Comparison of ENCODE assay signal across 8 cellular contexts in the genomic region with DNA sequence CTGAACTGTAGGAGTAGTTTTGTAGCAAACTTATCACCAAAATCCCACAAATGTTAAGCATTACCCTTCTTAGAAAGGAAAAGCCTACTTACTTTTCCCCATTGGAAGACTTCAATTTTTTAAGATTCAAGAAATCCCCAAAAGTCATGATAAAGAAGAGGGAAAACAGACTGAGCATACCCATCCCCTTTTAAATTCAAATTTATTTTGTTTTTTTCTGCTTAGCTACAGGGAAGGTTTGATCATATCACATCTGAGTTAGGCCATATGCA.
A peak's percentile ranks its signal among the peaks of the same experiment; 100 is the strongest.
DNase-seq lines count a peak whose midpoint lies in the region; ATAC-seq and TF ChIP-seq lines count a peak whose summit lies in the region.

No MANE protein-coding gene starts in this region.

- no peaks in the 10 kb centered on the region for H4K20me1 ChIP-seq in HCT116 (ENCODE audit: insufficient read depth)

- TF ChIP-seq CTCF in HCT116 (IDR thresholded peaks at IDR 0.05 in 2 of 3, conservative IDR thresholded peaks at IDR 0.05 in 1 of 3; ENCODE audit: borderline replicate concordance in 1 of 3, insufficient read depth in 1 of 3, low read depth in 2 of 3, low read length in 2 of 3) (no peak), WTC11 (IDR thresholded peaks at IDR 0.05) (no peak), fibroblast of pulmonary artery (IDR thresholded peaks at IDR 0.05; ENCODE audit: low read length, missing control alignments) (no peak)

- no peaks in the 10 kb centered on the region for H3K79me2 ChIP-seq in HCT116 (ENCODE audit: insufficient read depth, low read length)

- peak overlapping the region; percentile 83 for H3K9ac ChIP-seq in HCT116 (ENCODE audit: low read length)
- H3K9ac ChIP-seq in skeletal muscle satellite cell (ENCODE audit: low read depth, low read length), result peak overlapping the region; percentile 94

- H3K9me3 Mint-ChIP-seq in WTC11, result no peaks in the 10 kb centered on the region

- H3K9me3 ChIP-seq in HCT116 (ENCODE audit: control insufficient read depth in 1 of 2, insufficient read depth in 1 of 2, low read depth in 1 of 2, low read length in 2 of 2) (no peaks in the 10 kb centered on the region), skeletal muscle satellite cell (replicated peaks; ENCODE audit: low read length) (no peaks in the 10 kb centered on the region)

- DNase-seq in HCT116 (ENCODE audit: low read depth, low spot score) (no peak), WTC11 (ENCODE audit: low spot score) (no peak), fibroblast of pulmonary artery (ENCODE audit: low read depth) (no peak), germinal center (ENCODE audit: low spot score) (no peak), AG20443 (ENCODE audit: low spot score) (no peak), GOT3 (lab: John Stamatoyannopoulos, UW) (no peak)

- H3K36me3 Mint-ChIP-seq in WTC11, result no peaks in the 10 kb centered on the region

- TF ChIP-seq RAD21 in HCT116 (IDR thresholded peaks at IDR 0.05; ENCODE audit: low read depth), result no peak

- BruUV-seq in HCT116 (replicated peaks; lab: Mats Ljungman, UMichigan), result TSS peak; percentile 35

- peak overlapping the region; percentile 100 for H3K27ac ChIP-seq in HCT116 (ENCODE audit: low read depth, low read length)

- peaks cover 38% of the 10 kb centered on the region for H3K4me1 Mint-ChIP-seq in WTC11

- POLR2A ChIA-PET in HCT116 (lab: Charles Lee), result interaction anchor here (0.6 to 10.5 kb wide), 17 partner anchors 9 to 327 kb away, joined by 3 to 266 read pairs (median 5); no protein-coding TSS in a partner anchor
- POLR2A ChIA-PET in WTC11 (lab: Charles Lee), result interaction anchor here (0.7 to 1.8 kb wide), 2 partner anchors 17 to 21 kb away, joined by 3 to 16 read pairs; no protein-coding TSS in a partner anchor

- TF ChIP-seq POLR2A in HCT116 (IDR thresholded peaks at IDR 0.05; ENCODE audit: borderline replicate concordance, extremely low read depth, insufficient read depth, insufficient read length), result no peak

- H3K9me2 ChIP-seq in HCT116 (ENCODE audit: insufficient read depth), result no peaks in the 10 kb centered on the region

- CTCF ChIA-PET in HCT116 (lab: Charles Lee) (interaction anchor here (1.4 to 4.8 kb wide), 2 partner anchors 42 to 245 kb away, joined by 3 to 28 read pairs; no protein-coding TSS in a partner anchor), WTC11 (lab: Charles Lee) (interaction anchor here (0.6 to 2.4 kb wide), 8 partner anchors 8 to 41 kb away, joined by 3 to 16 read pairs (median 4); no protein-coding TSS in a partner anchor)

- H3K27ac Mint-ChIP-seq in WTC11, result peak overlapping the region; percentile 98

- H3K4me3 ChIP-seq in HCT116 (replicated peaks in 1 of 2; ENCODE audit: low read depth in 1 of 2, low read length in 2 of 2) (peak overlapping the region; percentile 30 to 31), fibroblast of pulmonary artery (replicated peaks; ENCODE audit: low read depth, low read length) (peak overlapping the region; percentile 19), skeletal muscle satellite cell (ENCODE audit: low read length) (peak overlapping the region; percentile 58)

- peak overlapping the region; percentile 8; the same call in 1 of the 2 replicates for H3K4me3 Mint-ChIP-seq in WTC11

- H3K27me3 ChIP-seq in HCT116 (ENCODE audit: insufficient read depth, low read length) (no peaks in the 10 kb centered on the region), skeletal muscle satellite cell (ENCODE audit: control insufficient read depth, insufficient read depth, low read length) (no peaks in the 10 kb centered on the region)

- ATAC-seq in HCT116 (no peak), WTC11 (no peak), GM18870 (IDR thresholded peaks at IDR 0.05; ENCODE audit: unreplicated experiment) (no peak)

- intact Hi-C loops in HCT116 (cut with micrococcal nuclease), result loop anchor here (1.0 kb wide), 4 partner anchors 21 to 42 kb away; no protein-coding TSS in a partner anchor

- H2AFZ ChIP-seq in HCT116 (ENCODE audit: low read depth, low read length, poor library complexity, severe bottlenecking), result no peak overlapping the region

- RAD21 ChIA-PET in HCT116 (lab: Charles Lee; ENCODE audit: low non-redundant PET in 1 of 2, low total read pairs in 2 of 2, uncharacterized antibody in 2 of 2, unreplicated experiment in 2 of 2), result interaction anchor here (1.0 to 1.1 kb wide), 2 partner anchors 30 to 41 kb away, joined by 3 read pairs; no protein-coding TSS in a partner anchor

- no peaks in the 10 kb centered on the region for H3K36me3 ChIP-seq in HCT116 (ENCODE audit: control insufficient read depth in 1 of 2, insufficient read depth in 2 of 2, low read length in 2 of 2)
- no peaks in the 10 kb centered on the region for H3K36me3 ChIP-seq in skeletal muscle satellite cell (ENCODE audit: insufficient read depth, low read length)

- H3K4me1 ChIP-seq in HCT116 (ENCODE audit: control insufficient read depth in 1 of 2, insufficient read depth in 2 of 2, low read length in 2 of 2), result peaks cover 83 to 92% of the 10 kb centered on the region in 2 experiments
- H3K4me1 ChIP-seq in skeletal muscle satellite cell (ENCODE audit: control insufficient read depth, insufficient read depth, low read length), result peaks cover 45% of the 10 kb centered on the region

- peak overlapping the region; percentile 67 for H3K4me2 ChIP-seq in HCT116 (ENCODE audit: low read length)
- peak overlapping the region; percentile 77 for H3K4me2 ChIP-seq in skeletal muscle satellite cell (ENCODE audit: low read length)

- H3K27me3 Mint-ChIP-seq in WTC11 (ENCODE audit: low read depth), result no peaks in the 10 kb centered on the region

TF ChIP-seq in HCT116, 20 proteins besides CTCF, POLR2A, EP300 and RAD21:
- no peak for TF ChIP-seq FOSL1 (IDR thresholded peaks at IDR 0.05; ENCODE audit: low read depth)
- TF ChIP-seq JUND (IDR thresholded peaks at IDR 0.05), result no peak
- no peak for TF ChIP-seq SP1 (IDR thresholded peaks at IDR 0.05; ENCODE audit: low read depth)
- TF ChIP-seq SIN3A (IDR thresholded peaks at IDR 0.05; ENCODE audit: low read depth), result no peak
- TF ChIP-seq EZH2 (IDR thresholded peaks at IDR 0.05), result no peak
- TF ChIP-seq, protein P1, sequence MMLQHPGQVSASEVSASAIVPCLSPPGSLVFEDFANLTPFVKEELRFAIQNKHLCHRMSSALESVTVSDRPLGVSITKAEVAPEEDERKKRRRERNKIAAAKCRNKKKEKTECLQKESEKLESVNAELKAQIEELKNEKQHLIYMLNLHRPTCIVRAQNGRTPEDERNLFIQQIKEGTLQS (IDR thresholded peaks at IDR 0.05), result no peak
- TF ChIP-seq ZNF274 (IDR thresholded peaks at IDR 0.05; ENCODE audit: low read depth, low read length), result no peak
- no peak for TF ChIP-seq SRF (IDR thresholded peaks at IDR 0.05; ENCODE audit: low read depth)
- no peak for TF ChIP-seq EZH2phosphoT487 (IDR thresholded peaks at IDR 0.05; ENCODE audit: borderline replicate concordance)

TF ChIP-seq in WTC11, 78 proteins besides CTCF, POLR2A, EP300 and RAD21:
- TF ChIP-seq MAX (CRISPR knock-in tag; IDR thresholded peaks at IDR 0.05) (peak; percentile 12; the same call in 1 of the 2 replicates), GABPB1 (CRISPR knock-in tag; IDR thresholded peaks at IDR 0.05) (no peak), OVOL2 (CRISPR knock-in tag; IDR thresholded peaks at IDR 0.05; ENCODE audit: borderline replicate concordance) (no peak)
TF ChIP-seq in WTC11: peak in this region for 1.

Comparison
In these comparisons a context has a peak if more than half of its experiments do, and no peak if none do; other contexts are left out.
1. Of the 4 proteins assayed by ChIP-seq in both WTC11 and HCT116: peak only in WTC11: MAX; only in HCT116: none; in both: none; in neither: 3.